ENCODE assay signal across 16 cellular contexts in genomic region chr9:128153947-128154695, GRCh38. TPM values are rescaled to one million over a fixed set of nuclear protein-coding genes. Genes with fewer than 3 reads are reported as not detected.
DNase-seq lines count a peak whose midpoint lies in the region; FAIRE-seq lines count a peak whose summit lies in the region.
"Had no signal": no experiment of that assay in that cellular context is flagged by ENCODE, and none has a peak within 500 bp of the region (broad histone marks: within the 10 kb centered on the region; RNA-seq: fewer than 3 reads in every experiment).

No MANE protein-coding gene starts in this region.

- H3K27me3 Mint-ChIP-seq in activated T-helper 1 cell treated with anti-CD3 and anti-CD28 coated beads, Interleukin-12 subunit alpha, Interleukin-12 subunit beta, Interleukin-2, Interleukin-4 antibody, amounts not matched to agents 30 ng/mL and 10 ng/mL and 1 ng/mL, durations not matched to agents 14 hours and 24 hours and 36 hours (ENCODE audit: insufficient read depth) = peaks cover 2% of the 10 kb centered on the region

- DNase-seq in activated effector memory CD4-positive, alpha-beta T cell treated with anti-CD3 and anti-CD28 coated beads, Interleukin-2, amount 50 U/mL, for 16 hours = peak; percentile 53
- DNase-seq in activated effector memory CD4-positive, alpha-beta T cell treated with Interleukin-2 at 50 U/mL for 16 hours = no peak
- peak; percentile 50 for DNase-seq in islet precursor cell
- no peak for DNase-seq in urothelium cell line (ENCODE audit: low spot score)
- no peak for DNase-seq in KG1 (lab: John Stamatoyannopoulos, UW)
- no peak for DNase-seq in activated T-helper 1 cell treated with anti-CD3 and anti-CD28 coated beads, Interleukin-12 subunit alpha, Interleukin-12 subunit beta, Interleukin-2, Interleukin-4 antibody, amounts not matched to agents 30 ng/mL and 10 ng/mL and 1 ng/mL, durations not matched to agents 14 hours and 24 hours and 36 hours (ENCODE audit: low spot score)
- DNase-seq: CD8-positive, alpha-beta memory T cell; DMS 273 treated with DMSO at 0.1 percent for 48 hours; NCI-H1436; NCI-H2029 treated with DMSO at 0.1 percent for 48 hours; NCI-H510A; NCI-H82; SHP77 had no signal

- H3K27ac Mint-ChIP-seq in activated T-helper 1 cell treated with anti-CD3 and anti-CD28 coated beads, Interleukin-12 subunit alpha, Interleukin-12 subunit beta, Interleukin-2, Interleukin-4 antibody, amounts not matched to agents 30 ng/mL and 10 ng/mL and 1 ng/mL, durations not matched to agents 14 hours and 24 hours and 36 hours = no peak overlapping the region
- H3K27ac Mint-ChIP-seq: CD8-positive, alpha-beta memory T cell; IgD-negative memory B cell had no signal

- peak; percentile 88 for FAIRE-seq in urothelium cell line (lab: Jason Lieb, UNC)
- FAIRE-seq: H54 had no signal

- peaks cover 1% of the 10 kb centered on the region for H3K4me1 Mint-ChIP-seq in activated T-helper 1 cell treated with anti-CD3 and anti-CD28 coated beads, Interleukin-12 subunit alpha, Interleukin-12 subunit beta, Interleukin-2, Interleukin-4 antibody, amounts not matched to agents 30 ng/mL and 10 ng/mL and 1 ng/mL, durations not matched to agents 14 hours and 24 hours and 36 hours (ENCODE audit: low read depth)

- no peak overlapping the region for H3K4me3 Mint-ChIP-seq in activated T-helper 1 cell treated with anti-CD3 and anti-CD28 coated beads, Interleukin-12 subunit alpha, Interleukin-12 subunit beta, Interleukin-2, Interleukin-4 antibody, amounts not matched to agents 30 ng/mL and 10 ng/mL and 1 ng/mL, durations not matched to agents 14 hours and 24 hours and 36 hours
- H3K4me3 Mint-ChIP-seq: CD8-positive, alpha-beta memory T cell; IgD-negative memory B cell had no signal

- intact Hi-C loops in activated T-helper 1 cell treated with anti-CD3 and anti-CD28 coated beads, Interleukin-12 subunit alpha, Interleukin-12 subunit beta, Interleukin-2, Interleukin-4 antibody, amounts not matched to agents 30 ng/mL and 10 ng/mL and 1 ng/mL, durations not matched to agents 14 hours and 24 hours and 36 hours (cut with micrococcal nuclease) = no loop called here

- H3K36me3 Mint-ChIP-seq in activated T-helper 1 cell treated with anti-CD3 and anti-CD28 coated beads, Interleukin-12 subunit alpha, Interleukin-12 subunit beta, Interleukin-2, Interleukin-4 antibody, amounts not matched to agents 30 ng/mL and 10 ng/mL and 1 ng/mL, durations not matched to agents 14 hours and 24 hours and 36 hours (ENCODE audit: low read depth) = no peaks in the 10 kb centered on the region
- H3K36me3 Mint-ChIP-seq: CD8-positive, alpha-beta memory T cell had no signal

- H3K9me3 Mint-ChIP-seq in activated T-helper 1 cell treated with anti-CD3 and anti-CD28 coated beads, Interleukin-12 subunit alpha, Interleukin-12 subunit beta, Interleukin-2, Interleukin-4 antibody, amounts not matched to agents 30 ng/mL and 10 ng/mL and 1 ng/mL, durations not matched to agents 14 hours and 24 hours and 36 hours = no peaks in the 10 kb centered on the region
- H3K9me3 Mint-ChIP-seq: CD8-positive, alpha-beta memory T cell; IgD-negative memory B cell had no signal

RNA-seq across cellular contexts. Expression of gene LCN2, which starts 4.9 kb away (rescaled TPM):
- total RNA-seq in activated T-helper 1 cell treated with anti-CD3 and anti-CD28 coated beads, Interleukin-12 subunit alpha, Interleukin-12 subunit beta, Interleukin-2, Interleukin-4 antibody, amounts not matched to agents 30 ng/mL and 10 ng/mL and 1 ng/mL, durations not matched to agents 14 hours and 24 hours and 36 hours = not detected in 2 replicates
- total RNA-seq: CD8-positive, alpha-beta memory T cell; Daoy had no signal

RNA-seq across cellular contexts. Expression of gene BBLN, which starts 5.9 kb away (rescaled TPM):
- 97.3 and 106 TPM in 2 replicates for total RNA-seq in activated T-helper 1 cell treated with anti-CD3 and anti-CD28 coated beads, Interleukin-12 subunit alpha, Interleukin-12 subunit beta, Interleukin-2, Interleukin-4 antibody, amounts not matched to agents 30 ng/mL and 10 ng/mL and 1 ng/mL, durations not matched to agents 14 hours and 24 hours and 36 hours

RNA-seq across cellular contexts. Expression of gene PTGES2, which starts 26.6 kb away (rescaled TPM):
- total RNA-seq in activated T-helper 1 cell treated with anti-CD3 and anti-CD28 coated beads, Interleukin-12 subunit alpha, Interleukin-12 subunit beta, Interleukin-2, Interleukin-4 antibody, amounts not matched to agents 30 ng/mL and 10 ng/mL and 1 ng/mL, durations not matched to agents 14 hours and 24 hours and 36 hours = 87.7 and 89.2 TPM in 2 replicates

RNA-seq across cellular contexts. Expression of gene CIZ1, which starts 37.3 kb away (rescaled TPM):
- 154 and 158 TPM in 2 replicates for total RNA-seq in activated T-helper 1 cell treated with anti-CD3 and anti-CD28 coated beads, Interleukin-12 subunit alpha, Interleukin-12 subunit beta, Interleukin-2, Interleukin-4 antibody, amounts not matched to agents 30 ng/mL and 10 ng/mL and 1 ng/mL, durations not matched to agents 14 hours and 24 hours and 36 hours

RNA-seq across cellular contexts. Expression of gene DNM1, which starts 49.1 kb away (rescaled TPM):
- total RNA-seq in activated T-helper 1 cell treated with anti-CD3 and anti-CD28 coated beads, Interleukin-12 subunit alpha, Interleukin-12 subunit beta, Interleukin-2, Interleukin-4 antibody, amounts not matched to agents 30 ng/mL and 10 ng/mL and 1 ng/mL, durations not matched to agents 14 hours and 24 hours and 36 hours = 1.4 and 1.8 TPM in 2 replicates

Comparison
In these comparisons a context has a peak if more than half of its experiments do, and no peak if none do; other contexts are left out.
1. DNase-seq: peak in activated effector memory CD4-positive, alpha-beta T cell treated with anti-CD3 and anti-CD28 coated beads, Interleukin-2, amount 50 U/mL, for 16 hours (single experiment) and islet precursor cell (single experiment); none in activated effector memory CD4-positive, alpha-beta T cell treated with Interleukin-2 at 50 U/mL for 16 hours (single experiment), urothelium cell line (single experiment), KG1 (single experiment) and activated T-helper 1 cell treated with anti-CD3 and anti-CD28 coated beads, Interleukin-12 subunit alpha, Interleukin-12 subunit beta, Interleukin-2, Interleukin-4 antibody, amounts not matched to agents 30 ng/mL and 10 ng/mL and 1 ng/mL, durations not matched to agents 14 hours and 24 hours and 36 hours (single experiment).